In genomic region chr3:184710870-184711365, GRCh38 we compare ENCODE assay signal across 1 cellular context.
TF ChIP-seq lines count a peak whose summit lies in the region.

No MANE protein-coding gene starts in this region.

TF ChIP-seq in H1, 55 proteins besides CTCF, POLR2A, EP300 and RAD21:
- TF ChIP-seq SAP30 (IDR thresholded peaks at IDR 0.05; ENCODE audit: insufficient read depth, insufficient replicate concordance, low read length), result no peak
- TF ChIP-seq CREB1 (IDR thresholded peaks at IDR 0.05), result no peak
- TF ChIP-seq CTBP2 (IDR thresholded peaks at IDR 0.05; ENCODE audit: borderline replicate concordance, insufficient read depth, insufficient read length, low read length), result no peak
- TF ChIP-seq SIX5 (IDR thresholded peaks at IDR 0.05; ENCODE audit: low read depth, low read length), result no peak
- TF ChIP-seq EGR1 (IDR thresholded peaks at IDR 0.05; ENCODE audit: borderline replicate concordance, low read depth, low read length), result no peak
- TF ChIP-seq, protein P1, sequence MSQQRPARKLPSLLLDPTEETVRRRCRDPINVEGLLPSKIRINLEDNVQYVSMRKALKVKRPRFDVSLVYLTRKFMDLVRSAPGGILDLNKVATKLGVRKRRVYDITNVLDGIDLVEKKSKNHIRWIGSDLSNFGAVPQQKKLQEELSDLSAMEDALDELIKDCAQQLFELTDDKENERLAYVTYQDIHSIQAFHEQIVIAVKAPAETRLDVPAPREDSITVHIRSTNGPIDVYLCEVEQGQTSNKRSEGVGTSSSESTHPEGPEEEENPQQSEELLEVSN (IDR thresholded peaks at IDR 0.05), result no peak
- TF ChIP-seq TBP (IDR thresholded peaks at IDR 0.05; ENCODE audit: low read depth, low read length), result no peak
- TF ChIP-seq POU5F1 (IDR thresholded peaks at IDR 0.05; ENCODE audit: low read depth, low read length), result no peak
- no peak for TF ChIP-seq CHD1 (IDR thresholded peaks at IDR 0.05; ENCODE audit: low read depth, low read length)
- no peak for TF ChIP-seq CBX8 (IDR thresholded peaks at IDR 0.05; ENCODE audit: borderline replicate concordance, low read depth, low read length)
- no peak for TF ChIP-seq PHF8 (conservative IDR thresholded peaks at IDR 0.05; ENCODE audit: low read depth, low read length)
- no peak for TF ChIP-seq RNF2 (IDR thresholded peaks at IDR 0.05; ENCODE audit: borderline replicate concordance, low read depth, low read length, missing control alignments, poor library complexity, severe bottlenecking)
- TF ChIP-seq ATF2 (IDR thresholded peaks at IDR 0.05; ENCODE audit: low read length), result no peak
- TF ChIP-seq NRF1 (IDR thresholded peaks at IDR 0.05; ENCODE audit: low read depth, low read length), result no peak
- no peak for TF ChIP-seq BACH1 (IDR thresholded peaks at IDR 0.05; ENCODE audit: low read length)
